Comparison of ENCODE assay signal across 19 cellular contexts in genomic region chr1:220824031-220824989, GRCh38. TPM values are rescaled to one million over a fixed set of nuclear protein-coding genes. Genes with fewer than 3 reads are reported as not detected.
DNase-seq lines count a peak whose midpoint lies in the region; ATAC-seq, FAIRE-seq and TF ChIP-seq lines count a peak whose summit lies in the region.
"Had no signal": no experiment of that assay in that cellular context is flagged by ENCODE, and none has a peak within 500 bp of the region (broad histone marks: within the 10 kb centered on the region; RNA-seq: fewer than 3 reads in every experiment).

No MANE protein-coding gene starts in this region.

- H3K9me2 ChIP-seq in GM23338 (ENCODE audit: insufficient read depth), result no peaks in the 10 kb centered on the region

- H3K27me3 ChIP-seq in GM23338 (ENCODE audit: insufficient read depth), result no peaks in the 10 kb centered on the region
- no peaks in the 10 kb centered on the region for H3K27me3 ChIP-seq in bronchial epithelial cell (ENCODE audit: control insufficient read depth, insufficient read depth, low read length)

- no peak overlapping the region for H2AFZ ChIP-seq in GM23338

- TF ChIP-seq CTCF in GM23338 (conservative IDR thresholded peaks at IDR 0.05; ENCODE audit: low read depth in 2 of 2) (no peak), bronchial epithelial cell (IDR thresholded peaks at IDR 0.05; ENCODE audit: insufficient read depth, low read length, severe bottlenecking) (no peak)

- no peak overlapping the region for H3K4me3 ChIP-seq in GM23338
- no peak overlapping the region for H3K4me3 ChIP-seq in bronchial epithelial cell (ENCODE audit: low read depth, low read length)
- H3K4me3 ChIP-seq: HAP-1 had no signal

- no peaks in the 10 kb centered on the region for H4K20me1 ChIP-seq in GM23338 (replicated peaks; ENCODE audit: insufficient read depth)

- H3K79me2 ChIP-seq in GM23338 (replicated peaks; ENCODE audit: insufficient read depth), result no peaks in the 10 kb centered on the region

- H3K4me1 Mint-ChIP-seq in GM23338, result peaks cover 14% of the 10 kb centered on the region
- H3K4me1 Mint-ChIP-seq: B cell had no signal

- H3K27ac ChIP-seq in GM23338 (ENCODE audit: low read depth), result no peak overlapping the region

- H3K27me3 Mint-ChIP-seq in GM23338 (ENCODE audit: insufficient read depth, low read depth, poor library complexity), result no peaks in the 10 kb centered on the region

- no peak overlapping the region for H3K4me2 ChIP-seq in GM23338

- no peaks in the 10 kb centered on the region for H3K4me1 ChIP-seq in GM23338 (ENCODE audit: insufficient read depth)
- H3K4me1 ChIP-seq: HAP-1 had no signal

- H3K4me3 Mint-ChIP-seq in GM23338, result no peak overlapping the region; the same call in 2 of the 3 replicates
- H3K4me3 Mint-ChIP-seq: B cell; CD4-positive, alpha-beta T cell had no signal

- intact Hi-C loops in posterior cingulate gyrus (cut with DNase I), result no loop called here

- H3K27ac Mint-ChIP-seq in GM23338, result no peak overlapping the region
- H3K27ac Mint-ChIP-seq: B cell; CD4-positive, alpha-beta T cell had no signal

- ATAC-seq in GM23338 (no peak), GM21381 (IDR thresholded peaks at IDR 0.05; ENCODE audit: unreplicated experiment) (no peak)

- H3F3A ChIP-seq in GM23338 (replicated peaks; ENCODE audit: low read depth), result no peaks in the 10 kb centered on the region

- H3K9me3 Mint-ChIP-seq in GM23338, result no peaks in the 10 kb centered on the region
- H3K9me3 Mint-ChIP-seq: CD4-positive, alpha-beta T cell had no signal

- H3K36me3 ChIP-seq in GM23338 (ENCODE audit: insufficient read depth) (no peaks in the 10 kb centered on the region), bronchial epithelial cell (ENCODE audit: control insufficient read depth, insufficient read depth, low read length) (no peaks in the 10 kb centered on the region)
- H3K36me3 ChIP-seq: HAP-1 had no signal

- DNase-seq in GM23338 (ENCODE audit: low spot score) (peak; percentile 20), bronchial epithelial cell (ENCODE audit: low read depth) (no peak), kidney tubule cell (ENCODE audit: low spot score) (peak; percentile 39), renal cortical epithelial cell (ENCODE audit: low read depth) (peak; percentile 54), posterior cingulate gyrus (no peak), GM03348 (ENCODE audit: low spot score) (no peak)
- no peak for DNase-seq in stimulated activated CD4-positive, alpha-beta T cell treated with anti-CD3 and anti-CD28 coated beads, Interleukin-4, amount 100 ng/mL, for 1 hour
- DNase-seq: CD4-positive, alpha-beta T cell; DMS79 treated with DMSO at 0.1 percent for 48 hours; GF-D8; Kasumi-1; NCI-H1417; NCI-H2029; NCI-H2171 treated with DMSO at 0.1 percent for 48 hours; SIG-M5 had no signal

- peak; percentile 77 for FAIRE-seq in bronchial epithelial cell (lab: Jason Lieb, UNC)
- FAIRE-seq: D721Med had no signal

- peaks cover 11% of the 10 kb centered on the region; the same call in 1 of the 3 replicates for H3K36me3 Mint-ChIP-seq in GM23338 (ENCODE audit: low read depth)

TF ChIP-seq in GM23338, 12 proteins besides CTCF, POLR2A, EP300 and RAD21:
- TF ChIP-seq EZH2phosphoT487 (IDR thresholded peaks at IDR 0.05; ENCODE audit: unreplicated experiment) (no peak), NANOG (IDR thresholded peaks at IDR 0.05; ENCODE audit: borderline replicate concordance) (no peak), ZNF462 (CRISPR knock-in tag; IDR thresholded peaks at IDR 0.05) (no peak)
TF ChIP-seq in GM23338: peak in this region for 0.

RNA-seq across cellular contexts. Expression of gene MTARC1, which starts 37.6 kb away (rescaled TPM):
- total RNA-seq in GM23338 (2014; rRNA removed; shearing (Covaris generic)), result 29.7 and 33.9 TPM in 2 replicates
- polyA plus RNA-seq in GM23338 (2016; fragmentation: Nextera tagmentation; extraction: Ambion mirVana), result 33.2 and 34.6 TPM in 2 replicates
- total RNA-seq in bronchial epithelial cell (2.0 and 5.8 TPM in 2 replicates), renal cortical epithelial cell (4.0 and 5.0 TPM in 2 replicates)
- total RNA-seq: CD4-positive, alpha-beta T cell had no signal

RNA-seq across cellular contexts. Expression of gene HLX, which starts 54.9 kb away (rescaled TPM):
- total RNA-seq in GM23338 (2014; rRNA removed; shearing (Covaris generic)), result 0.07 TPM in 1 of 2 replicates, not detected in the other
- not detected in 2 replicates for polyA plus RNA-seq in GM23338 (2016; fragmentation: Nextera tagmentation; extraction: Ambion mirVana)
- 0.26 TPM in 1 of 2 replicates, not detected in the other for total RNA-seq in bronchial epithelial cell
- 0.35 and 2.0 TPM in 2 replicates for total RNA-seq in renal cortical epithelial cell

Comparison
In these comparisons a context has a peak if more than half of its experiments do, and no peak if none do; other contexts are left out.
1. DNase-seq: peak in GM23338 (single experiment), kidney tubule cell (single experiment) and renal cortical epithelial cell (single experiment); none in bronchial epithelial cell (single experiment), posterior cingulate gyrus (0 of 10), GM03348 (single experiment) and stimulated activated CD4-positive, alpha-beta T cell treated with anti-CD3 and anti-CD28 coated beads, Interleukin-4, amount 100 ng/mL, for 1 hour (single experiment).